Comparison of ENCODE assay signal across 1 cellular context in the genomic region with DNA sequence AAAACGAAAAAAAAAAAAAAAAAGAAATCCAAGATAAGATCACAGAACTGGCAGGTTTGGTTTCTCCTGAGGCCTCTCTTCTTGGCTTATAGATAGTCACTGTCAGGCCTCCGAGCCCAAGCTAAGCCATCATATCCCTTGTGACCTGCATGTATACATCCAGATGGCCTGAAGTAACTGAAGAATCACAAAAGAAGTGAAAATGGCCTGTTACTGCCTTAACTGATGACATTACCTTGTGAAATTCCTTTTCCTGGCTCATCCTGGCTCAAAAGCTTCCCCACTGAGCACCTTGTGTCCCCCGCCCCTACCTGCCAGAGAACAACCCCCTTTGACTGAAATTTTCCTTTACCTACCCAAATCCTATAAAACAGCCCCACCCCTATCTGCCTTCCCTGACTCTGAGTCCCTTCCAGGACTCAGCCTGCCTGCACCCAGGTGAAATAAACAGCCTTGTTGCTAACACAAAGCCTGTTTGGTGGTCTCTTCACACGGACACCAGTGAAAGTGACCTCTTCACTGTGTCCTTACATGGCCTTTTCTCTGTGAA.
TF ChIP-seq lines count a peak whose summit lies in the region.

No MANE protein-coding gene starts in this region.

TF ChIP-seq in GM12878, 131 proteins besides CTCF, POLR2A, EP300 and RAD21:
- 0 out of 2 replicates have a peak, but pooled peaks have one; percentile 0 for TF ChIP-seq RAD51 (IDR thresholded peaks at IDR 0.05)
- TF ChIP-seq, protein P1, sequence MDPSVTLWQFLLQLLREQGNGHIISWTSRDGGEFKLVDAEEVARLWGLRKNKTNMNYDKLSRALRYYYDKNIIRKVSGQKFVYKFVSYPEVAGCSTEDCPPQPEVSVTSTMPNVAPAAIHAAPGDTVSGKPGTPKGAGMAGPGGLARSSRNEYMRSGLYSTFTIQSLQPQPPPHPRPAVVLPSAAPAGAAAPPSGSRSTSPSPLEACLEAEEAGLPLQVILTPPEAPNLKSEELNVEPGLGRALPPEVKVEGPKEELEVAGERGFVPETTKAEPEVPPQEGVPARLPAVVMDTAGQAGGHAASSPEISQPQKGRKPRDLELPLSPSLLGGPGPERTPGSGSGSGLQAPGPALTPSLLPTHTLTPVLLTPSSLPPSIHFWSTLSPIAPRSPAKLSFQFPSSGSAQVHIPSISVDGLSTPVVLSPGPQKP (IDR thresholded peaks at IDR 0.05; ENCODE audit: low read depth, low read length), result 0 out of 2 replicates have a peak, but pooled peaks have one; percentile 9
- TF ChIP-seq RFX5 (IDR thresholded peaks at IDR 0.05; ENCODE audit: low read depth, low read length), result 0 out of 2 replicates have a peak, but pooled peaks have one; percentile 1
- 0 out of 2 replicates have a peak, but pooled peaks have one; percentile 30 for TF ChIP-seq ATF7 (IDR thresholded peaks at IDR 0.05; ENCODE audit: low read depth)
- TF ChIP-seq, protein P2, sequence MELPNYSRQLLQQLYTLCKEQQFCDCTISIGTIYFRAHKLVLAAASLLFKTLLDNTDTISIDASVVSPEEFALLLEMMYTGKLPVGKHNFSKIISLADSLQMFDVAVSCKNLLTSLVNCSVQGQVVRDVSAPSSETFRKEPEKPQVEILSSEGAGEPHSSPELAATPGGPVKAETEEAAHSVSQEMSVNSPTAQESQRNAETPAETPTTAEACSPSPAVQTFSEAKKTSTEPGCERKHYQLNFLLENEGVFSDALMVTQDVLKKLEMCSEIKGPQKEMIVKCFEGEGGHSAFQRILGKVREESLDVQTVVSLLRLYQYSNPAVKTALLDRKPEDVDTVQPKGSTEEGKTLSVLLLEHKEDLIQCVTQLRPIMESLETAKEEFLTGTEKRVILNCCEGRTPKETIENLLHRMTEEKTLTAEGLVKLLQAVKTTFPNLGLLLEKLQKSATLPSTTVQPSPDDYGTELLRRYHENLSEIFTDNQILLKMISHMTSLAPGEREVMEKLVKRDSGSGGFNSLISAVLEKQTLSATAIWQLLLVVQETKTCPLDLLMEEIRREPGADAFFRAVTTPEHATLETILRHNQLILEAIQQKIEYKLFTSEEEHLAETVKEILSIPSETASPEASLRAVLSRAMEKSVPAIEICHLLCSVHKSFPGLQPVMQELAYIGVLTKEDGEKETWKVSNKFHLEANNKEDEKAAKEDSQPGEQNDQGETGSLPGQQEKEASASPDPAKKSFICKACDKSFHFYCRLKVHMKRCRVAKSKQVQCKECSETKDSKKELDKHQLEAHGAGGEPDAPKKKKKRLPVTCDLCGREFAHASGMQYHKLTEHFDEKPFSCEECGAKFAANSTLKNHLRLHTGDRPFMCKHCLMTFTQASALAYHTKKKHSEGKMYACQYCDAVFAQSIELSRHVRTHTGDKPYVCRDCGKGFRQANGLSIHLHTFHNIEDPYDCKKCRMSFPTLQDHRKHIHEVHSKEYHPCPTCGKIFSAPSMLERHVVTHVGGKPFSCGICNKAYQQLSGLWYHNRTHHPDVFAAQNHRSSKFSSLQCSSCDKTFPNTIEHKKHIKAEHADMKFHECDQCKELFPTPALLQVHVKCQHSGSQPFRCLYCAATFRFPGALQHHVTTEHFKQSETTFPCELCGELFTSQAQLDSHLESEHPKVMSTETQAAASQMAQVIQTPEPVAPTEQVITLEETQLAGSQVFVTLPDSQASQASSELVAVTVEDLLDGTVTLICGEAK (IDR thresholded peaks at IDR 0.05; ENCODE audit: borderline replicate concordance), result 0 out of 2 replicates have a peak, but pooled peaks have one; percentile 16
- TF ChIP-seq, protein P3, sequence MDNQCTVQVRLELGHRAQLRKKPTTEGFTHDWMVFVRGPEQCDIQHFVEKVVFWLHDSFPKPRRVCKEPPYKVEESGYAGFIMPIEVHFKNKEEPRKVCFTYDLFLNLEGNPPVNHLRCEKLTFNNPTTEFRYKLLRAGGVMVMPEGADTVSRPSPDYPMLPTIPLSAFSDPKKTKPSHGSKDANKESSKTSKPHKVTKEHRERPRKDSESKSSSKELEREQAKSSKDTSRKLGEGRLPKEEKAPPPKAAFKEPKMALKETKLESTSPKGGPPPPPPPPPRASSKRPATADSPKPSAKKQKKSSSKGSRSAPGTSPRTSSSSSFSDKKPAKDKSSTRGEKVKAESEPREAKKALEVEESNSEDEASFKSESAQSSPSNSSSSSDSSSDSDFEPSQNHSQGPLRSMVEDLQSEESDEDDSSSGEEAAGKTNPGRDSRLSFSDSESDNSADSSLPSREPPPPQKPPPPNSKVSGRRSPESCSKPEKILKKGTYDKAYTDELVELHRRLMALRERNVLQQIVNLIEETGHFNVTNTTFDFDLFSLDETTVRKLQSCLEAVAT (IDR thresholded peaks at IDR 0.05), result 0 out of 2 replicates have a peak, but pooled peaks have one; percentile 8
